15 cellular contexts compared by ENCODE assay signal in genomic region chr6:42269974-42270510, GRCh38. TPM values are rescaled to one million over a fixed set of nuclear protein-coding genes. Genes with fewer than 3 reads are reported as not detected.
DNase-seq lines count a peak whose midpoint lies in the region; ATAC-seq and TF ChIP-seq lines count a peak whose summit lies in the region.
"Had no signal": no experiment of that assay in that cellular context is flagged by ENCODE, and none has a peak within 500 bp of the region (broad histone marks: within the 10 kb centered on the region; RNA-seq: fewer than 3 reads in every experiment).

No MANE protein-coding gene starts in this region.

- peak; percentile 56 for ATAC-seq in activated CD8-positive, alpha-beta memory T cell treated with anti-CD3 and anti-CD28 coated beads, Interleukin-2, amount 10 ng/mL, durations not matched to agents 7 days and 5 days
- peak; percentile 40 for ATAC-seq in HG03354 (IDR thresholded peaks at IDR 0.05; ENCODE audit: poor library complexity, severe bottlenecking, unreplicated experiment)
- ATAC-seq in foreskin keratinocyte = no peak
- ATAC-seq: Panc1 had no signal

- H3K27ac ChIP-seq in foreskin keratinocyte = no peak overlapping the region
- H3K27ac ChIP-seq: VCaP had no signal

- peaks cover 24% of the 10 kb centered on the region for H3K4me1 Mint-ChIP-seq in activated CD8-positive, alpha-beta memory T cell treated with anti-CD3 and anti-CD28 coated beads, Interleukin-2, amount 10 ng/mL, durations not matched to agents 7 days and 5 days

- CTCF ChIA-PET in activated CD8-positive, alpha-beta memory T cell treated with anti-CD3 and anti-CD28 coated beads, Interleukin-2, amount 10 ng/mL, durations not matched to agents 7 days and 5 days (lab: Charles Lee) = interaction anchor here (1.3 kb wide), 1 partner anchor 8 kb away, joined by 4 read pairs; no protein-coding TSS in a partner anchor

- intact Hi-C loops in posterior vena cava (cut with DNase I) = loop anchor here in 1 of 2 donors (10.0 kb wide), 1 partner anchor 265 kb away; no protein-coding TSS in a partner anchor

- H3K9me3 Mint-ChIP-seq in activated CD8-positive, alpha-beta memory T cell treated with anti-CD3 and anti-CD28 coated beads, Interleukin-2, amount 10 ng/mL, durations not matched to agents 7 days and 5 days (ENCODE audit: low read depth) = no peaks in the 10 kb centered on the region
- H3K9me3 Mint-ChIP-seq: HFFc6 had no signal

- in situ Hi-C loops in HAP-1 (cut with MboI; ENCODE audit: low sequenced_read_pairs) = loop anchor here (25.0 kb wide), 1 partner anchor 267 kb away; no protein-coding TSS in a partner anchor

- no peaks in the 10 kb centered on the region for H3K27me3 Mint-ChIP-seq in activated CD8-positive, alpha-beta memory T cell treated with anti-CD3 and anti-CD28 coated beads, Interleukin-2, amount 10 ng/mL, durations not matched to agents 7 days and 5 days

- H3K4me3 ChIP-seq in HAP-1 = no peak overlapping the region
- H3K4me3 ChIP-seq: smooth muscle cell had no signal

- H3K36me3 Mint-ChIP-seq in activated CD8-positive, alpha-beta memory T cell treated with anti-CD3 and anti-CD28 coated beads, Interleukin-2, amount 10 ng/mL, durations not matched to agents 7 days and 5 days = peaks cover 45% of the 10 kb centered on the region

- no peaks in the 10 kb centered on the region for H3K27me3 ChIP-seq in HAP-1 (ENCODE audit: low read depth)
- no peaks in the 10 kb centered on the region for H3K27me3 ChIP-seq in foreskin keratinocyte

- peaks cover 10% of the 10 kb centered on the region for H3K4me1 ChIP-seq in HAP-1
- no peaks in the 10 kb centered on the region for H3K4me1 ChIP-seq in foreskin keratinocyte

- H3K36me3 ChIP-seq in HAP-1 (replicated peaks) = no peaks in the 10 kb centered on the region; the same call in 1 of the 2 replicates

- H3K9me3 ChIP-seq in HAP-1 = no peaks in the 10 kb centered on the region

- no peak for TF ChIP-seq CTCF in foreskin keratinocyte (conservative IDR thresholded peaks at IDR 0.05)

- DNase-seq in activated CD8-positive, alpha-beta memory T cell treated with anti-CD3 and anti-CD28 coated beads, Interleukin-2, amount 10 ng/mL, durations not matched to agents 7 days and 5 days = no peak
- DNase-seq in activated CD8-positive, alpha-beta memory T cell treated with anti-CD3 and anti-CD28 coated beads for 24 hours = no peak
- peak; percentile 41 to 88 for DNase-seq in HAP-1 (ENCODE audit: low spot score in 2 of 2)
- DNase-seq in posterior vena cava (ENCODE audit: low spot score) = peak; percentile 14
- no peak for DNase-seq in NCI-H2107 (lab: John Stamatoyannopoulos, UW)
- DNase-seq in foreskin keratinocyte = no peak
- no peak for DNase-seq in DMS79 (lab: John Stamatoyannopoulos, UW)
- DNase-seq: effector CD8-positive, alpha-beta T cell; GDM1; HFFc6; NCI-H1105 had no signal

- H3K4me3 Mint-ChIP-seq in activated CD8-positive, alpha-beta memory T cell treated with anti-CD3 and anti-CD28 coated beads, Interleukin-2, amount 10 ng/mL, durations not matched to agents 7 days and 5 days = no peak overlapping the region
- H3K4me3 Mint-ChIP-seq: HFFc6 had no signal

- peak overlapping the region; percentile 75 for H3K27ac Mint-ChIP-seq in activated CD8-positive, alpha-beta memory T cell treated with anti-CD3 and anti-CD28 coated beads, Interleukin-2, amount 10 ng/mL, durations not matched to agents 7 days and 5 days
- H3K27ac Mint-ChIP-seq: HFFc6 had no signal

RNA-seq across cellular contexts. Expression of gene MRPS10, which starts 52.4 kb away (rescaled TPM):
- total RNA-seq in activated CD8-positive, alpha-beta memory T cell treated with anti-CD3 and anti-CD28 coated beads, Interleukin-2, amount 10 ng/mL, durations not matched to agents 7 days and 5 days = 10 to 100 TPM; 28.8 to 36.5 TPM
- total RNA-seq in posterior vena cava (10 to 100 TPM; 22.5 to 26.8 TPM), foreskin keratinocyte (64.2 and 65.2 TPM in 2 replicates)
- 46.2 and 52.4 TPM in 2 replicates for polyA plus RNA-seq in foreskin keratinocyte

Comparison
In these comparisons a context has a peak if more than half of its experiments do, and no peak if none do; other contexts are left out.
1. DNase-seq: peak in HAP-1 (2 of 2) and posterior vena cava (single experiment); none in activated CD8-positive, alpha-beta memory T cell treated with anti-CD3 and anti-CD28 coated beads, Interleukin-2, amount 10 ng/mL, durations not matched to agents 7 days and 5 days (single experiment), activated CD8-positive, alpha-beta memory T cell treated with anti-CD3 and anti-CD28 coated beads for 24 hours (single experiment), NCI-H2107 (single experiment), foreskin keratinocyte (0 of 2) and DMS79 (single experiment).